Comparison of ENCODE assay signal across 19 cellular contexts in the genomic region with DNA sequence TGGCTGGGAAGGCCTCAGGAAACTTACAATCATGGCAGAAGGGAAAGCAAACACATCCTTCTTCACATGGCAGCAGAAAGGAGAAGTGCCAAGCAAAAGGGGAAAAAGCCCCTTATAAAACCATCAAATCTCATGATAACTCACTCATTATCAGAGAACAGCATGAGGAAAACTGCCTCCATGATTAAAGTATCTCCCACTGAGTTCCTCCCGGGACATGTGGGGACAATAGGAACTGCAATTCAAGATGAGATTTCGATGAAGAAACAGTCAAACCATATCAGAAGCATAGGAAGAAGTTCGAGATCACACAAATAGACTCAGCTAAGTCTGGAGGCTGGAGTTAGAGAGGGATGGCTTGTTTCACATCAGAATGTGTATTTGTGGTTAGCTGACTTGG.
"Had no signal": no experiment of that assay in that cellular context is flagged by ENCODE, and none has a peak within 500 bp of the region (broad histone marks: within the 10 kb centered on the region; RNA-seq: fewer than 3 reads in every experiment).

No MANE protein-coding gene starts in this region.

- H3K9me3 ChIP-seq: lower lobe of right lung, neutrophil, prostate gland, sigmoid colon, stomach, thyroid gland had no signal

- FAIRE-seq: frontal cortex, keratinocyte had no signal

- H3K4me1 Mint-ChIP-seq: natural killer cell; stimulated activated effector memory CD8-positive, alpha-beta T cell treated with anti-CD3 and anti-CD28 coated beads, Interleukin-12 subunit alpha, Interleukin-12 subunit beta, amount 100 ng/mL, for 72 hours had no signal

- H3K27ac ChIP-seq: lower lobe of right lung, neutrophil, prostate gland, sigmoid colon, stomach, thyroid gland had no signal

- H3K36me3 ChIP-seq: lower lobe of right lung, neutrophil, prostate gland, sigmoid colon, stomach, thyroid gland had no signal

- ATAC-seq: effector memory CD8-positive, alpha-beta T cell; left ventricle myocardium superior; lower lobe of right lung; natural killer cell; right cardiac atrium; stimulated activated effector memory CD8-positive, alpha-beta T cell treated with anti-CD3 and anti-CD28 coated beads, Interleukin-12 subunit alpha, Interleukin-12 subunit beta, amount 100 ng/mL, for 72 hours had no signal

- H3K27me3 Mint-ChIP-seq: effector memory CD8-positive, alpha-beta T cell; type B pancreatic cell had no signal

- H3K4me3 Mint-ChIP-seq: effector memory CD8-positive, alpha-beta T cell; natural killer cell; stimulated activated effector memory CD8-positive, alpha-beta T cell treated with anti-CD3 and anti-CD28 coated beads, Interleukin-12 subunit alpha, Interleukin-12 subunit beta, amount 100 ng/mL, for 72 hours; type B pancreatic cell had no signal

- H3K36me3 Mint-ChIP-seq: natural killer cell; stimulated activated effector memory CD8-positive, alpha-beta T cell treated with anti-CD3 and anti-CD28 coated beads, Interleukin-12 subunit alpha, Interleukin-12 subunit beta, amount 100 ng/mL, for 72 hours; type B pancreatic cell had no signal

- H3K27me3 ChIP-seq: neutrophil, sigmoid colon, stomach, thyroid gland had no signal

- H3K9me3 Mint-ChIP-seq: type B pancreatic cell had no signal

- H3K4me3 ChIP-seq: lower lobe of right lung, prostate gland, sigmoid colon, stomach, thyroid gland had no signal

- H3K4me1 ChIP-seq: lower lobe of right lung, prostate gland, sigmoid colon, thyroid gland had no signal

- H3K27ac Mint-ChIP-seq: effector memory CD8-positive, alpha-beta T cell; natural killer cell; stimulated activated effector memory CD8-positive, alpha-beta T cell treated with anti-CD3 and anti-CD28 coated beads, Interleukin-12 subunit alpha, Interleukin-12 subunit beta, amount 100 ng/mL, for 72 hours; type B pancreatic cell had no signal

- DNase-seq: cortex of kidney; effector memory CD8-positive, alpha-beta T cell; hypothalamus; left ventricle myocardium superior; lower lobe of right lung; natural killer cell; right cardiac atrium; sigmoid colon; stimulated activated CD4-positive, alpha-beta T cell treated with anti-CD3 and anti-CD28 coated beads, Interleukin-2, amount 100 ng/mL, for 24 hours; stimulated activated CD4-positive, alpha-beta T cell treated with anti-CD3 and anti-CD28 coated beads, Interleukin-4, amount 100 ng/mL, for 24 hours; stimulated activated naive CD4-positive, alpha-beta T cell treated with Interleukin-2 at 50 U/mL for 16 hours; stomach; thyroid gland had no signal
